Comparison of ENCODE assay signal across 8 cellular contexts in the genomic region with DNA sequence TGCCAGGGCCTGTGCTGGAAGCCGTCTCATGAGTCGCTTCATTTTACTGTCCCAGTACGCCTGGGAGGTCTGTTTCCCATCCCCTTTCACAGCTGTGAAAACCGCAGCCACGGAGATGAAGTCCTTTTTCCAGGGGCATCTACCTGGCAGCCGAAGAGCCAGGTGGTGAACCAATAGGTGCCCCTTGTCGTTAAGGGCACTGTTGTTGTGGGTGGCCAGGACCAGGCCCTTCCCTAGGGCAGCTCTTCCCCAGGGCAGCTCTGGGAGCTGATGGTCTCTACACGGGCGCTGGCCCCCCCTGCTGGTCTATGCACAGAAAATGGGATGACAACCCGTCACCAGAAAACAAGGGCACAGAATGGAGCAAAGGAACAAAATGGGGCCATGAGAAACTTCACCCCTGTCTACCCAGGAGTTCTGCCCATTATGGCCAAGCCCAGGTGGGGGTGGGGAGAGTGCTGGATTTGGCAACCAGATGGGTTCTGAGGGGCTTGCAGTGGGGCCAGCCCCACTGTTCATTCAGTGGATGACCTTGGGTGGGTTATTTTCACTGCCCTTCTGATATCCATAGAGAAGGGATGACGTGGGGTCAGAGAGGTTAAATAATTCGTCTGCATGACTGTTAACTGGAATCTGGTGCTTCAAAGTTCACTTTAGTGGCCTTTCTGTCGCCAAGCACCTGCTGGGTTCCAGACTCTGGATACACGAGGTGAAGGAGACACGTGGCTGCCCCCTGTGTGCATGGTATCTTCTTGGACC. TPM values are rescaled to one million over a fixed set of nuclear protein-coding genes. Genes with fewer than 3 reads are reported as not detected.
DNase-seq lines count a peak whose midpoint lies in the region; ATAC-seq and TF ChIP-seq lines count a peak whose summit lies in the region.

No MANE protein-coding gene starts in this region.

- peak overlapping the region; percentile 45 for H3K27ac Mint-ChIP-seq in chondrocyte (ENCODE audit: unreplicated experiment)

- no peaks in the 10 kb centered on the region for H3K9me3 Mint-ChIP-seq in chondrocyte (ENCODE audit: low read depth)

- ATAC-seq in left lobe of liver = peak; percentile 98

- no peak overlapping the region for H3K4me3 ChIP-seq in WI38 (ENCODE audit: low read depth, low read length)

- no peak overlapping the region for H3K4me3 Mint-ChIP-seq in chondrocyte (ENCODE audit: unreplicated experiment)

- H3K4me1 Mint-ChIP-seq in chondrocyte (ENCODE audit: low read depth) = peaks cover 49% of the 10 kb centered on the region

- TF ChIP-seq CTCF in WI38 (IDR thresholded peaks at IDR 0.05; ENCODE audit: low read depth, low read length) = peak; percentile 73
- peak; percentile 84 for TF ChIP-seq CTCF in chondrocyte (IDR thresholded peaks at IDR 0.05)

- peak; percentile 64 for DNase-seq in ELR (ENCODE audit: low read depth)
- DNase-seq in NCI-H1092 (lab: John Stamatoyannopoulos, UW) = peak; percentile 10
- DNase-seq in chondrocyte (ENCODE audit: low spot score) = peak; percentile 69
- DNase-seq in left lobe of liver (ENCODE audit: low spot score) = peak; percentile 76
- peak; percentile 29 to 32 for DNase-seq in stimulated activated CD8-positive, alpha-beta memory T cell treated with anti-CD3 and anti-CD28 coated beads, Interleukin-4, amount 100 ng/mL, for 4 hours (ENCODE audit: low read depth in 2 of 2, low spot score in 1 of 2)
- no peak for DNase-seq in GOT3 (lab: John Stamatoyannopoulos, UW)
- DNase-seq in DMS79 treated with DMSO at 0.1 percent for 48 hours (lab: John Stamatoyannopoulos, UW) = no peak

- no peaks in the 10 kb centered on the region for H3K27me3 Mint-ChIP-seq in chondrocyte (ENCODE audit: low read depth)

- H3K36me3 Mint-ChIP-seq in chondrocyte (ENCODE audit: low read depth) = no peaks in the 10 kb centered on the region

RNA-seq across cellular contexts. Expression of a gene that starts 11.5 kb away (rescaled TPM):
- 1.6 to 6.5 TPM (median 1.7 TPM) in 3 replicates for total RNA-seq in chondrocyte
- 0.70 TPM for total RNA-seq in left lobe of liver

Comparison
In these comparisons a context has a peak if more than half of its experiments do, and no peak if none do; other contexts are left out.
1. DNase-seq: peak in ELR (single experiment), NCI-H1092 (single experiment), chondrocyte (single experiment), left lobe of liver (single experiment) and stimulated activated CD8-positive, alpha-beta memory T cell treated with anti-CD3 and anti-CD28 coated beads, Interleukin-4, amount 100 ng/mL, for 4 hours (2 of 2); none in GOT3 (single experiment) and DMS79 treated with DMSO at 0.1 percent for 48 hours (single experiment).